In genomic region chr19:44515031-44515430, GRCh38 we compare ENCODE assay signal across 10 cellular contexts. TPM values are rescaled to one million over a fixed set of nuclear protein-coding genes. Genes with fewer than 3 reads are reported as not detected.
"Had no signal": no experiment of that assay in that cellular context is flagged by ENCODE, and none has a peak within 500 bp of the region (broad histone marks: within the 10 kb centered on the region; RNA-seq: fewer than 3 reads in every experiment).

No MANE protein-coding gene starts in this region.

- DNase-seq: IMR-90, KBM-7, KG1 had no signal

- H3K27ac ChIP-seq: HL-60, KMS-11 had no signal

- H3K4me3 ChIP-seq: K562 had no signal

- ATAC-seq: K562 had no signal

- H3K4me2 ChIP-seq: KMS-11 had no signal

- FAIRE-seq: HTR-8/SVneo, K562 had no signal

- H3K9ac ChIP-seq: KMS-11 had no signal

RNA-seq across cellular contexts. Expression of gene CEACAM20, which starts 14.4 kb away (rescaled TPM):
- total RNA-seq: HT-29, HT1080, IMR-90, K562 had no signal
- polyA plus RNA-seq: IgD-negative memory B cell, IMR-90, K562 had no signal
